Comparison of ENCODE assay signal across 9 cellular contexts in the genomic region with DNA sequence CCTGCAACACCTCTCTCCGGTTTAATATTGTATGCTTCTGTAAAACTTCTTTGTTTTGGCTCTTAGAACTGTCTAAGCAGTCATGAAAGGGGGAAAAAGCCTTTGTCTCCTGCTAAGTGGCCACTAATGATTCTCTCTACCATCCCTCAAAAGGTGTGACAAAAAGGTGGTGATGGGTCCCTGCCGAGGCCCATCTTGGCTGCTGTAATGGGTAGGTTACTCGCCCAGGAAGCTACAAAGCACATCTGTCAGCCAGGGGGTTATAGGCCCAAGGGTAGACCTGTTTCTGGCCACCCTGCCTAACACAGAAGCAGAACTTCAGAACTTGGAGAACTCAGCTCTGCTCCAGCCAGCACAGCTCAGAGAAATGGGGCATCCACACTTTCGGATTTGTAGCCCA. TPM values are rescaled to one million over a fixed set of nuclear protein-coding genes. Genes with fewer than 3 reads are reported as not detected.
DNase-seq lines count a peak whose midpoint lies in the region; ATAC-seq and TF ChIP-seq lines count a peak whose summit lies in the region.
"Had no signal": no experiment of that assay in that cellular context is flagged by ENCODE, and none has a peak within 500 bp of the region (broad histone marks: within the 10 kb centered on the region; RNA-seq: fewer than 3 reads in every experiment).

No MANE protein-coding gene starts in this region.

- H3K27me3 Mint-ChIP-seq in activated CD8-positive, alpha-beta memory T cell treated with anti-CD3 and anti-CD28 coated beads, Interleukin-2, amount 10 ng/mL, durations not matched to agents 7 days and 5 days = peaks cover 8% of the 10 kb centered on the region

- peak overlapping the region; percentile 86 for H3K4me3 Mint-ChIP-seq in activated CD8-positive, alpha-beta memory T cell treated with anti-CD3 and anti-CD28 coated beads, Interleukin-2, amount 10 ng/mL, durations not matched to agents 7 days and 5 days

- CTCF ChIA-PET in activated CD8-positive, alpha-beta memory T cell treated with anti-CD3 and anti-CD28 coated beads, Interleukin-2, amount 10 ng/mL, durations not matched to agents 7 days and 5 days (lab: Charles Lee) = interaction anchor here (0.6 to 1.4 kb wide), 5 partner anchors 44 to 244 kb away, joined by 3 to 4 read pairs (median 4); no protein-coding TSS in a partner anchor

- DNase-seq in activated CD8-positive, alpha-beta memory T cell treated with anti-CD3 and anti-CD28 coated beads, Interleukin-2, amount 10 ng/mL, durations not matched to agents 7 days and 5 days = no peak
- no peak for DNase-seq in activated CD8-positive, alpha-beta memory T cell treated with anti-CD3 and anti-CD28 coated beads, Interleukin-2, amount 50 U/mL, for 4 hours
- DNase-seq in astrocyte of the cerebellum (ENCODE audit: low read depth) (no peak), DMS153 (lab: John Stamatoyannopoulos, UW) (no peak)
- DNase-seq in effector CD8-positive, alpha-beta T cell (lab: John Stamatoyannopoulos, UW) = no peak
- DNase-seq in stimulated activated CD4-positive, alpha-beta T cell treated with anti-CD3 and anti-CD28 coated beads, Interleukin-4, amount 100 ng/mL, for 4 hours = no peak

- H3K9me3 Mint-ChIP-seq in activated CD8-positive, alpha-beta memory T cell treated with anti-CD3 and anti-CD28 coated beads, Interleukin-2, amount 10 ng/mL, durations not matched to agents 7 days and 5 days (ENCODE audit: low read depth) = no peaks in the 10 kb centered on the region

- TF ChIP-seq CTCF in astrocyte of the cerebellum (IDR thresholded peaks at IDR 0.05; ENCODE audit: low read depth, low read length, missing control alignments) = no peak
- TF ChIP-seq CTCF in liver (IDR thresholded peaks at IDR 0.05; ENCODE audit: low read depth, low read length, missing input control) = no peak

- in situ Hi-C loops in astrocyte of the cerebellum (cut with HindIII; ENCODE audit: low sequenced_read_pairs) = no loop called here

- H3K27ac ChIP-seq in liver (ENCODE audit: low read depth in 1 of 2, low read length in 2 of 2) (peak overlapping the region; percentile 5 to 36), temporal lobe (ENCODE audit: low read depth, low read length) (peak overlapping the region; percentile 23)

- H3K4me3 ChIP-seq in astrocyte of the cerebellum (ENCODE audit: low read depth, low read length) = peak overlapping the region; percentile 77
- H3K4me3 ChIP-seq in liver (ENCODE audit: low read depth in 1 of 3, low read length in 3 of 3) = no peak overlapping the region

- no peaks in the 10 kb centered on the region for H3K36me3 Mint-ChIP-seq in activated CD8-positive, alpha-beta memory T cell treated with anti-CD3 and anti-CD28 coated beads, Interleukin-2, amount 10 ng/mL, durations not matched to agents 7 days and 5 days

- no peaks in the 10 kb centered on the region for H3K27me3 ChIP-seq in liver (ENCODE audit: control insufficient read depth in 4 of 4, insufficient read depth in 4 of 4, low read length in 3 of 4)

- no peaks in the 10 kb centered on the region for H3K9me3 ChIP-seq in liver (ENCODE audit: control insufficient read depth in 4 of 4, low read length in 3 of 4)

- peaks cover 8 to 24% (median 16%) of the 10 kb centered on the region in 4 donors for H3K4me1 ChIP-seq in liver (ENCODE audit: control insufficient read depth in 4 of 4, insufficient read depth in 4 of 4, low read length in 3 of 4)

- WGBS in liver = 83% methylated on average over 4 of the region's 4 CpGs

- no peaks in the 10 kb centered on the region for H3K36me3 ChIP-seq in liver (ENCODE audit: control insufficient read depth in 4 of 4, insufficient read depth in 3 of 4, low read depth in 1 of 4, low read length in 3 of 4)

- no peak overlapping the region for H3K27ac Mint-ChIP-seq in activated CD8-positive, alpha-beta memory T cell treated with anti-CD3 and anti-CD28 coated beads, Interleukin-2, amount 10 ng/mL, durations not matched to agents 7 days and 5 days

- H3K4me1 Mint-ChIP-seq in activated CD8-positive, alpha-beta memory T cell treated with anti-CD3 and anti-CD28 coated beads, Interleukin-2, amount 10 ng/mL, durations not matched to agents 7 days and 5 days = peaks cover 68% of the 10 kb centered on the region

- no peak for ATAC-seq in activated CD8-positive, alpha-beta memory T cell treated with anti-CD3 and anti-CD28 coated beads, Interleukin-2, amount 10 ng/mL, durations not matched to agents 7 days and 5 days

- TF ChIP-seq RAD21 in liver (IDR thresholded peaks at IDR 0.05) = no peak

- H3K9ac ChIP-seq in liver (ENCODE audit: low read depth in 1 of 2, low read length in 2 of 2) = peak overlapping the region in 1 of 2 donors; percentile 36

TF ChIP-seq in liver, 16 proteins besides CTCF, POLR2A, EP300 and RAD21:
- TF ChIP-seq, protein P1, sequence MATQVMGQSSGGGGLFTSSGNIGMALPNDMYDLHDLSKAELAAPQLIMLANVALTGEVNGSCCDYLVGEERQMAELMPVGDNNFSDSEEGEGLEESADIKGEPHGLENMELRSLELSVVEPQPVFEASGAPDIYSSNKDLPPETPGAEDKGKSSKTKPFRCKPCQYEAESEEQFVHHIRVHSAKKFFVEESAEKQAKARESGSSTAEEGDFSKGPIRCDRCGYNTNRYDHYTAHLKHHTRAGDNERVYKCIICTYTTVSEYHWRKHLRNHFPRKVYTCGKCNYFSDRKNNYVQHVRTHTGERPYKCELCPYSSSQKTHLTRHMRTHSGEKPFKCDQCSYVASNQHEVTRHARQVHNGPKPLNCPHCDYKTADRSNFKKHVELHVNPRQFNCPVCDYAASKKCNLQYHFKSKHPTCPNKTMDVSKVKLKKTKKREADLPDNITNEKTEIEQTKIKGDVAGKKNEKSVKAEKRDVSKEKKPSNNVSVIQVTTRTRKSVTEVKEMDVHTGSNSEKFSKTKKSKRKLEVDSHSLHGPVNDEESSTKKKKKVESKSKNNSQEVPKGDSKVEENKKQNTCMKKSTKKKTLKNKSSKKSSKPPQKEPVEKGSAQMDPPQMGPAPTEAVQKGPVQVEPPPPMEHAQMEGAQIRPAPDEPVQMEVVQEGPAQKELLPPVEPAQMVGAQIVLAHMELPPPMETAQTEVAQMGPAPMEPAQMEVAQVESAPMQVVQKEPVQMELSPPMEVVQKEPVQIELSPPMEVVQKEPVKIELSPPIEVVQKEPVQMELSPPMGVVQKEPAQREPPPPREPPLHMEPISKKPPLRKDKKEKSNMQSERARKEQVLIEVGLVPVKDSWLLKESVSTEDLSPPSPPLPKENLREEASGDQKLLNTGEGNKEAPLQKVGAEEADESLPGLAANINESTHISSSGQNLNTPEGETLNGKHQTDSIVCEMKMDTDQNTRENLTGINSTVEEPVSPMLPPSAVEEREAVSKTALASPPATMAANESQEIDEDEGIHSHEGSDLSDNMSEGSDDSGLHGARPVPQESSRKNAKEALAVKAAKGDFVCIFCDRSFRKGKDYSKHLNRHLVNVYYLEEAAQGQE (IDR thresholded peaks at IDR 0.05) = no peak
- TF ChIP-seq ZBTB33 (IDR thresholded peaks at IDR 0.05) (no peak), EGR1 (IDR thresholded peaks at IDR 0.05; ENCODE audit: low read depth in 2 of 2) (no peak), FOXA1 (IDR thresholded peaks at IDR 0.05) (no peak), NR2F2 (IDR thresholded peaks at IDR 0.05) (no peak)

RNA-seq across cellular contexts. Expression of gene FAM219A, which starts 1.6 kb away (rescaled TPM):
- total RNA-seq in activated CD8-positive, alpha-beta memory T cell treated with anti-CD3 and anti-CD28 coated beads, Interleukin-2, amount 10 ng/mL, durations not matched to agents 7 days and 5 days = 10 to 100 TPM in 1 of 2 experiments, 1 to 10 TPM in 1; 7.9 to 13.8 TPM
- total RNA-seq in liver (1 to 10 TPM; 1.6 to 3.6 TPM), temporal lobe (28.8 TPM)
- 1 to 10 TPM; 1.7 to 3.0 TPM for polyA plus RNA-seq in liver

RNA-seq across cellular contexts. Expression of gene DNAI1, which starts 1.9 kb away (rescaled TPM):
- total RNA-seq in activated CD8-positive, alpha-beta memory T cell treated with anti-CD3 and anti-CD28 coated beads, Interleukin-2, amount 10 ng/mL, durations not matched to agents 7 days and 5 days = not detected
- total RNA-seq in liver = not detected
- polyA plus RNA-seq in liver = not detected
- total RNA-seq in temporal lobe = 0.25 TPM
- total RNA-seq: RPMI7951 had no signal
